ENCODE assay signal across 33 cellular contexts in the genomic region with DNA sequence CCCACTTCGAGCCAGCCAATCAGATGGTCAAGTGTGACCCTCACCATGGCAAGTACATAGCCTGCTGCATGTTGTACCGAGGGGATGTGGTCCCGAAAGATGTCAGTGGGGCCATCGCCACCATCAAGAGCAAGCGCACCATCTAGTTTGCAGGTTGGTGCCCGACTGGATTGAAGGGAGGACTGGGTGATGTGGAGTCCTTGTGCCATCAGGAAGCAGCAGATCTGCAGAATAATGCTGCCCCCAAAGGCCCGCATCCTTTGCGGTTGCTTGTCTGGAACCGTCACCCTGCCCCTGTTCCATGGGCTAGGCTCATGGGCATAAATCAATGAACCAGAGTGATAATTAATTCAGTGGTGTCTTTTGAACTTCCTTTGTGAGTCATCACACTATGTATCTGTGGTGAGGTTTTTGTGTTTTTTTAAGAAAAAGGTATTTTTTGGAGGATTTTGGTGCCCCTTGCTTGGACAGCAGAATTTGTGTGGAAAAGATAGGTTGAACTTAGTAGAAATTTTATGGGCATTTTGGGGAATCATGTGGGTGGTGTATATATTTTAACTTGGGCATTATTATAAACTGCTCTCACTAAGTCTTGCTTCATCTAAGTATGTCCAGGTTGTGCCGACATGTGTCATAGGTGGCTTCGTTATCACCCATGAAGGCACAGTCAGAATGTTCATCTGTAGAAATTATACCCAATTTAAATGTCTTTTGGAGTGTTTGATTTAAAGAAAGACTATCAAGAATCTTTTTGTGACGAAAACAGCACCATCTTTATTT. TPM values are rescaled to one million over a fixed set of nuclear protein-coding genes. Genes with fewer than 3 reads are reported as not detected.
"Had no signal": no experiment of that assay in that cellular context is flagged by ENCODE, and none has a peak within 500 bp of the region (broad histone marks: within the 10 kb centered on the region; RNA-seq: fewer than 3 reads in every experiment).

No MANE protein-coding gene starts in this region.

- ATAC-seq: body of pancreas, gastroesophageal sphincter, left colon had no signal

- H3K27ac ChIP-seq: adrenal gland, body of pancreas, cardiac muscle cell, gastroesophageal sphincter, neutrophil, ovary, testis, transverse colon had no signal

- H3K4me1 Mint-ChIP-seq: activated B cell treated with CpG ODN at 0.5 μM for 24 hours, nephron had no signal

- H3K4me3 Mint-ChIP-seq: activated B cell treated with CpG ODN at 0.5 μM for 24 hours; activated naive CD8-positive, alpha-beta T cell; activated T-helper 1 cell treated with anti-CD3 and anti-CD28 coated beads, Interleukin-12 subunit alpha, Interleukin-12 subunit beta, Interleukin-2, Interleukin-4 antibody, amounts not matched to agents 30 ng/mL and 10 ng/mL and 1 ng/mL, durations not matched to agents 14 hours and 24 hours and 36 hours; nephron; T-helper 1 cell treated with Interleukin-12 subunit alpha and Interleukin-12 subunit beta and Interleukin-4 antibody, amounts not matched to agents 30 μg/mL and 1 μg/mL, for 36 hours had no signal

- H3K4me1 ChIP-seq: adrenal gland, body of pancreas, gastroesophageal sphincter, prostate gland, testis, transverse colon had no signal

- H3K27ac Mint-ChIP-seq: activated B cell treated with CpG ODN at 0.5 μM for 24 hours; activated naive CD8-positive, alpha-beta T cell; activated T-helper 1 cell treated with anti-CD3 and anti-CD28 coated beads, Interleukin-12 subunit alpha, Interleukin-12 subunit beta, Interleukin-2, Interleukin-4 antibody, amounts not matched to agents 30 ng/mL and 10 ng/mL and 1 ng/mL, durations not matched to agents 14 hours and 24 hours and 36 hours; nephron; T-helper 1 cell treated with Interleukin-12 subunit alpha and Interleukin-12 subunit beta and Interleukin-4 antibody, amounts not matched to agents 30 μg/mL and 1 μg/mL, for 36 hours had no signal

- H3K4me3 ChIP-seq: adrenal gland, body of pancreas, cardiac muscle cell, gastroesophageal sphincter, ovary, prostate gland, testis, transverse colon had no signal

- H3K27me3 ChIP-seq: adrenal gland, body of pancreas, cardiac muscle cell, gastroesophageal sphincter, ovary, testis had no signal

- H3K36me3 ChIP-seq: adrenal gland, cardiac muscle cell, gastroesophageal sphincter, neutrophil, ovary, prostate gland, transverse colon had no signal

- DNase-seq: activated B cell treated with CpG ODN at 0.5 μM for 24 hours; activated CD8-positive, alpha-beta memory T cell treated with anti-CD3 and anti-CD28 coated beads for 24 hours; activated gamma-delta T cell; activated T-cell treated with anti-CD3 and anti-CD28 coated beads, Interleukin-2, amount 50 U/mL, for 1 hour; body of pancreas; cortex of kidney; hippocampal formation; left colon; mammary epithelial cell; ovary; retina; stimulated activated CD4-positive, alpha-beta T cell treated with anti-CD3 and anti-CD28 coated beads, Interleukin-15, amount 100 ng/mL, for 24 hours; stimulated activated CD4-positive, alpha-beta T cell treated with anti-CD3 and anti-CD28 coated beads, Interleukin-2, amount 100 ng/mL, for 24 hours; stimulated activated naive CD4-positive, alpha-beta T cell; T-helper 9 cell; testis; transverse colon had no signal

- H3K9me3 ChIP-seq: adrenal gland, body of pancreas, gastroesophageal sphincter, neutrophil, ovary, prostate gland, testis, transverse colon had no signal

- H3K9me3 Mint-ChIP-seq: activated B cell treated with CpG ODN at 0.5 μM for 24 hours; activated T-helper 1 cell treated with anti-CD3 and anti-CD28 coated beads, Interleukin-12 subunit alpha, Interleukin-12 subunit beta, Interleukin-2, Interleukin-4 antibody, amounts not matched to agents 30 ng/mL and 10 ng/mL and 1 ng/mL, durations not matched to agents 14 hours and 24 hours and 36 hours; nephron; T-helper 1 cell treated with Interleukin-12 subunit alpha and Interleukin-12 subunit beta and Interleukin-4 antibody, amounts not matched to agents 30 μg/mL and 1 μg/mL, for 36 hours had no signal

- H3K36me3 Mint-ChIP-seq: activated naive CD8-positive, alpha-beta T cell had no signal

RNA-seq across cellular contexts. Expression of gene LRRC74B, which starts 22.3 kb away (rescaled TPM):
- total RNA-seq: activated B cell treated with CpG ODN at 0.5 μM for 24 hours; activated T-helper 1 cell treated with anti-CD3 and anti-CD28 coated beads, Interleukin-12 subunit alpha, Interleukin-12 subunit beta, Interleukin-2, Interleukin-4 antibody, amounts not matched to agents 30 ng/mL and 10 ng/mL and 1 ng/mL, durations not matched to agents 14 hours and 24 hours and 36 hours; aorta; body of pancreas; cerebellum; endothelial cell of umbilical vein; fibroblast of lung; fibroblast of villous mesenchyme; gastroesophageal sphincter; liver; mammary epithelial cell; mucosa of gallbladder; transverse colon had no signal

RNA-seq across cellular contexts. Expression of gene SLC7A4, which starts 35.7 kb away (rescaled TPM):
- total RNA-seq: activated B cell treated with CpG ODN at 0.5 μM for 24 hours; activated T-helper 1 cell treated with anti-CD3 and anti-CD28 coated beads, Interleukin-12 subunit alpha, Interleukin-12 subunit beta, Interleukin-2, Interleukin-4 antibody, amounts not matched to agents 30 ng/mL and 10 ng/mL and 1 ng/mL, durations not matched to agents 14 hours and 24 hours and 36 hours; endothelial cell of umbilical vein had no signal

RNA-seq across cellular contexts. Expression of gene P2RX6, which starts 53.1 kb away (rescaled TPM):
- total RNA-seq: body of pancreas, endothelial cell of umbilical vein had no signal
